Comparison of ENCODE assay signal across 35 cellular contexts in the genomic region with DNA sequence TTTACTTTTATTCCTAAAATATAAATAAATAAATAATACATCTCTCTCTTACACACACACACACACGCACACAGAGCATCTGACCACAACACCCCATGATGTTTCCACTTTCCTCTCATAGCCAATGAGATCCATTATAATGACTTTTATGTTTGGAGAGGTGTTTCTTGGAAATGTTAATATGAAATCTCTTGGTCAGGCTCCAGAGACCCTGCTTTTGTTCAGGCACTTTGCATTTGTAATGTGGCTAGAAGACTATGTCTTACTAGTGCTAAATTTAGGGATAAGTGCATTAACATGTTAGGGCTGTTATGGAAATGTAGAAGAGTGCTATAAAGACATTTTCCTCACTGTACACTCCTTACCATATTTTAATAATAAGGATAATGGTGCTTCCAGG. TPM values are rescaled to one million over a fixed set of nuclear protein-coding genes. Genes with fewer than 3 reads are reported as not detected.
"Had no signal": no experiment of that assay in that cellular context is flagged by ENCODE, and none has a peak within 500 bp of the region (broad histone marks: within the 10 kb centered on the region; RNA-seq: fewer than 3 reads in every experiment).

No MANE protein-coding gene starts in this region.

- H3K36me3 Mint-ChIP-seq: mesothelial cell of epicardium; naive B cell; stimulated activated effector memory CD8-positive, alpha-beta T cell treated with anti-CD3 and anti-CD28 coated beads, Interleukin-12 subunit alpha, Interleukin-12 subunit beta, amount 100 ng/mL, for 72 hours had no signal

- H3K9me3 ChIP-seq: esophagus muscularis mucosa, gastroesophageal sphincter, heart right ventricle, left lung, prostate gland, right atrium auricular region, stomach, testis, tibial artery, upper lobe of left lung had no signal

- H3K9me3 Mint-ChIP-seq: mesothelial cell of epicardium, naive B cell, nephron progenitor cell had no signal

- H3K4me1 Mint-ChIP-seq: naive B cell; stimulated activated effector memory CD8-positive, alpha-beta T cell treated with anti-CD3 and anti-CD28 coated beads, Interleukin-12 subunit alpha, Interleukin-12 subunit beta, amount 100 ng/mL, for 72 hours had no signal

- H3K4me2 ChIP-seq: smooth muscle cell had no signal

- H3K27me3 ChIP-seq: esophagus muscularis mucosa, foreskin keratinocyte, gastroesophageal sphincter, left lung, right atrium auricular region, stomach, testis, tibial artery, upper lobe of left lung had no signal

- H3K27ac ChIP-seq: esophagus muscularis mucosa, foreskin keratinocyte, gastroesophageal sphincter, heart right ventricle, left lung, prostate gland, right atrium auricular region, stomach, testis, tibial artery, upper lobe of left lung had no signal

- ATAC-seq: foreskin keratinocyte; gastroesophageal sphincter; heart right ventricle; left cardiac atrium; left lung; mucosa of descending colon; sciatic nerve; stimulated activated effector memory CD8-positive, alpha-beta T cell treated with anti-CD3 and anti-CD28 coated beads, Interleukin-12 subunit alpha, Interleukin-12 subunit beta, amount 100 ng/mL, for 72 hours had no signal

- H3K36me3 ChIP-seq: esophagus muscularis mucosa, gastroesophageal sphincter, heart right ventricle, left lung, prostate gland, right atrium auricular region, stomach, tibial artery, upper lobe of left lung had no signal

- H3K4me3 Mint-ChIP-seq: mesothelial cell of epicardium; naive B cell; nephron progenitor cell; stimulated activated effector memory CD8-positive, alpha-beta T cell treated with anti-CD3 and anti-CD28 coated beads, Interleukin-12 subunit alpha, Interleukin-12 subunit beta, amount 100 ng/mL, for 72 hours had no signal

- H3K27me3 Mint-ChIP-seq: naive B cell had no signal

- H3K27ac Mint-ChIP-seq: mesothelial cell of epicardium; naive B cell; nephron progenitor cell; stimulated activated effector memory CD8-positive, alpha-beta T cell treated with anti-CD3 and anti-CD28 coated beads, Interleukin-12 subunit alpha, Interleukin-12 subunit beta, amount 100 ng/mL, for 72 hours had no signal

- H3K4me1 ChIP-seq: esophagus muscularis mucosa, foreskin keratinocyte, gastroesophageal sphincter, heart right ventricle, left lung, prostate gland, right atrium auricular region, stomach, testis, tibial artery, upper lobe of left lung had no signal

- H3K4me3 ChIP-seq: esophagus muscularis mucosa, gastroesophageal sphincter, heart right ventricle, left lung, mucosa of descending colon, prostate gland, right atrium auricular region, smooth muscle cell, stomach, testis, tibial artery, upper lobe of left lung had no signal

- DNase-seq: cerebellar nuclear complex; effector memory CD4-positive, alpha-beta T cell; foreskin keratinocyte; heart right ventricle; hippocampal formation; left cardiac atrium; left lung; mesenchymal stem cell; mucosa of descending colon; naive B cell; nephron progenitor cell; nucleus accumbens; stimulated activated CD4-positive, alpha-beta T cell treated with anti-CD3 and anti-CD28 coated beads, Interleukin-2, amount 100 ng/mL, for 24 hours; stimulated activated CD4-positive, alpha-beta T cell treated with anti-CD3 and anti-CD28 coated beads, Interleukin-4, amount 100 ng/mL, for 24 hours; stimulated activated naive CD4-positive, alpha-beta T cell treated with Interleukin-2 at 50 U/mL for 16 hours; stomach; testis; tibial artery; upper lobe of left lung had no signal

RNA-seq across cellular contexts. Expression of gene CDH9, which starts 3.9 kb away (rescaled TPM):
- total RNA-seq: endothelial cell of umbilical vein, epithelial cell of proximal tubule, fibroblast of lung, foreskin keratinocyte, gastroesophageal sphincter, heart right ventricle, kidney epithelial cell, left cardiac atrium, left lung, lower leg skin, lung microvascular endothelial cell, mucosa of descending colon, osteocyte, prostate gland, right atrium auricular region, sciatic nerve, smooth muscle cell, subcutaneous adipose tissue, upper lobe of left lung had no signal
- polyA plus RNA-seq: endothelial cell of umbilical vein, fibroblast of lung, foreskin keratinocyte, heart right ventricle, smooth muscle cell, stomach had no signal
